32 cellular contexts compared by ENCODE assay signal in genomic region chr2:171627412-171627811, GRCh38.
"Had no signal": no experiment of that assay in that cellular context is flagged by ENCODE, and none has a peak within 500 bp of the region (broad histone marks: within the 10 kb centered on the region; RNA-seq: fewer than 3 reads in every experiment).

No MANE protein-coding gene starts in this region.

- H3K36me3 ChIP-seq: adrenal gland, brain microvascular endothelial cell, breast epithelium had no signal

- H3K27ac ChIP-seq: adrenal gland, body of pancreas, brain microvascular endothelial cell, breast epithelium, VCaP had no signal

- ATAC-seq: activated CD8-positive, alpha-beta T cell treated with anti-CD3 and anti-CD28 coated beads for 36 hours; activated naive CD4-positive, alpha-beta T cell treated with anti-CD3 and anti-CD28 coated beads, Interleukin-2, amount 50 U/mL, for 72 hours; activated T-cell treated with anti-CD3 and anti-CD28 coated beads, Interleukin-2, amount 50 U/mL, for 4 hours; activated T-cell treated with anti-CD3 and anti-CD28 coated beads, Interleukin-2, amount 50 U/mL, for 72 hours; activated T-helper 17 cell treated with anti-CD3 and anti-CD28 coated beads, Interleukin-2, amount 50 U/mL, for 72 hours; body of pancreas had no signal

- DNase-seq: activated B cell treated with CpG ODN at 0.5 μM for 24 hours; activated CD4-positive, alpha-beta memory T cell treated with anti-CD3 and anti-CD28 coated beads for 36 hours; activated CD4-positive, alpha-beta T cell treated with anti-CD3 and anti-CD28 coated beads for 4 hours; activated CD4-positive, alpha-beta T cell treated with anti-CD3 and anti-CD28 coated beads, Interleukin-2, amount 10 ng/mL, durations not matched to agents 24 days and 14 days; activated CD4-positive, alpha-beta T cell treated with anti-CD3 and anti-CD28 coated beads, Interleukin-2, amount 50 U/mL, for 1 hour; activated CD4-positive, alpha-beta T cell treated with anti-CD3 and anti-CD28 coated beads, Interleukin-2, amount 50 U/mL, for 4 hours; activated CD4-positive, CD25-positive, alpha-beta regulatory T cell treated with anti-CD3 and anti-CD28 coated beads, Interleukin-2, amount 50 U/mL, for 72 hours; activated CD8-positive, alpha-beta memory T cell treated with anti-CD3 and anti-CD28 coated beads, Interleukin-2, amount 50 U/mL, for 4 hours; activated CD8-positive, alpha-beta T cell treated with anti-CD3 and anti-CD28 coated beads for 36 hours; activated effector memory CD4-positive, alpha-beta T cell treated with anti-CD3 and anti-CD28 coated beads, Interleukin-2, amount 50 U/mL, for 16 hours; activated gamma-delta T cell treated with Interleukin-2 at 50 U/mL for 16 hours; activated naive CD4-positive, alpha-beta T cell; activated naive CD4-positive, alpha-beta T cell treated with anti-CD3 and anti-CD28 coated beads for 36 hours; activated naive CD4-positive, alpha-beta T cell treated with anti-CD3 and anti-CD28 coated beads, Interleukin-2, amount 50 U/mL, for 16 hours; activated naive CD8-positive, alpha-beta T cell treated with anti-CD3 and anti-CD28 coated beads for 36 hours; activated T-cell treated with anti-CD3 and anti-CD28 coated beads for 4 hours; activated T-cell treated with anti-CD3 and anti-CD28 coated beads, Interleukin-2, amount 50 U/mL, for 1 hour; activated T-cell treated with anti-CD3 and anti-CD28 coated beads, Interleukin-2, amount 50 U/mL, for 4 hours; activated T-cell treated with anti-CD3 and anti-CD28 coated beads, Interleukin-2, amount 50 U/mL, for 72 hours; adrenal gland; amniotic stem cell; aorta; body of pancreas; brain microvascular endothelial cell; central memory CD4-positive, alpha-beta T cell; T-helper 1 cell; T-helper 2 cell; T-helper 9 cell had no signal

- H3K9me3 ChIP-seq: adrenal gland had no signal

- H3K4me1 ChIP-seq: adrenal gland, body of pancreas, breast epithelium had no signal

- H3K27me3 ChIP-seq: adrenal gland, body of pancreas, brain microvascular endothelial cell, breast epithelium had no signal

- H3K4me3 ChIP-seq: adrenal gland, body of pancreas, breast epithelium had no signal
